ENCODE assay signal across 1 cellular context in the genomic region with DNA sequence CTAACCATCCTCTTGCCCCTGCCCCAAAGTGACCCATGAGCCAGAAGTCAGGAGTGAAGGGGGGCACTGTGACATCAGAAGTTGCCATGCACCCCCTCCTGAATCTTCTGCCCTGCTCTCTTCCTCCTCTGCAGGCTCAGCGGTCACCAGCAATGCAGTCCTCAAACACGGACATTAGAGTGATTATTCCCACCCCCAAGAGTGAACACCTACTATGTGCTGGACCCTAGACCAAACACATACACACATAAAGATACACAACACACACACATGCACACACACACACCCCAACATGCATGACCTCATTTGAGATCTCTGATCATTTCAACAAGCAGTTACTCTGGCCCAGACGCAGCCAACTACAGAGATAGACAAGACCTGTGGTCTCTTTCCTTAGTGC.
TF ChIP-seq lines count a peak whose summit lies in the region.

A gene (minus strand): TSS at position 30 of the 400 bp plus-strand sequence. CDS start 27,383 bp downstream, outside the sequence.

TF ChIP-seq in endothelial cell of umbilical vein, 7 proteins besides CTCF, POLR2A, EP300 and RAD21:
- TF ChIP-seq FOS (IDR thresholded peaks at IDR 0.05; ENCODE audit: borderline replicate concordance, insufficient read depth, low read length) (no peak), JUN (IDR thresholded peaks at IDR 0.05; ENCODE audit: borderline replicate concordance, insufficient read depth, insufficient read length, low read depth) (no peak), EZH2 (IDR thresholded peaks at IDR 0.05; ENCODE audit: borderline replicate concordance, low read depth, low read length, severe bottlenecking) (no peak), GATA2 (IDR thresholded peaks at IDR 0.05; ENCODE audit: insufficient read depth, insufficient read length, low read depth, low read length) (no peak), MYC (IDR thresholded peaks at IDR 0.05; ENCODE audit: low read depth, low read length) (no peak)
